In genomic region chr9:79131375-79131774, GRCh38 we compare ENCODE assay signal across 28 cellular contexts.
"Had no signal": no experiment of that assay in that cellular context is flagged by ENCODE, and none has a peak within 500 bp of the region (broad histone marks: within the 10 kb centered on the region; RNA-seq: fewer than 3 reads in every experiment).

No MANE protein-coding gene starts in this region.

- H3K4me3 Mint-ChIP-seq: activated CD4-positive, alpha-beta memory T cell treated with anti-CD3 and anti-CD28 coated beads for 36 hours; activated CD4-positive, alpha-beta T cell treated with anti-CD3 and anti-CD28 coated beads for 36 hours; activated CD4-positive, alpha-beta T cell treated with anti-CD3 and anti-CD28 coated beads, Interleukin-2, amount 10 ng/mL, durations not matched to agents 24 days and 14 days; activated CD8-positive, alpha-beta memory T cell treated with anti-CD3 and anti-CD28 coated beads, Interleukin-2, amount 10 ng/mL, durations not matched to agents 7 days and 5 days; activated CD8-positive, alpha-beta T cell treated with anti-CD3 and anti-CD28 coated beads, Interleukin-2, amount 10 ng/mL, durations not matched to agents 7 days and 5 days; activated naive CD8-positive, alpha-beta T cell; activated T-helper 1 cell treated with anti-CD3 and anti-CD28 coated beads, Interleukin-12 subunit alpha, Interleukin-12 subunit beta, Interleukin-2, Interleukin-4 antibody, amounts not matched to agents 30 ng/mL and 10 ng/mL and 1 ng/mL, durations not matched to agents 14 hours and 24 hours and 36 hours; T-helper 17 cell; T-helper 2 cell treated with Interferon-gamma antibody and Interleukin-4, amounts not matched to agents 5 μg/mL and 100 μg/mL, for 36 hours had no signal

- H3K4me3 ChIP-seq: body of pancreas, colonic mucosa had no signal

- H3K9me3 Mint-ChIP-seq: activated CD4-positive, alpha-beta memory T cell treated with anti-CD3 and anti-CD28 coated beads for 36 hours; activated CD4-positive, alpha-beta T cell treated with anti-CD3 and anti-CD28 coated beads, Interleukin-2, amount 10 ng/mL, durations not matched to agents 24 days and 14 days; activated T-helper 1 cell treated with anti-CD3 and anti-CD28 coated beads, Interleukin-12 subunit alpha, Interleukin-12 subunit beta, Interleukin-2, Interleukin-4 antibody, amounts not matched to agents 30 ng/mL and 10 ng/mL and 1 ng/mL, durations not matched to agents 14 hours and 24 hours and 36 hours; T-helper 2 cell treated with Interferon-gamma antibody and Interleukin-4, amounts not matched to agents 5 μg/mL and 100 μg/mL, for 36 hours had no signal

- ATAC-seq: activated CD4-positive, alpha-beta T cell treated with anti-CD3 and anti-CD28 coated beads for 36 hours; activated CD8-positive, alpha-beta memory T cell treated with anti-CD3 and anti-CD28 coated beads, Interleukin-2, amount 10 ng/mL, durations not matched to agents 7 days and 5 days; activated CD8-positive, alpha-beta T cell treated with anti-CD3 and anti-CD28 coated beads, Interleukin-2, amount 10 ng/mL, durations not matched to agents 7 days and 5 days; body of pancreas; T-helper 17 cell had no signal

- H3K36me3 Mint-ChIP-seq: activated CD4-positive, alpha-beta memory T cell treated with anti-CD3 and anti-CD28 coated beads for 36 hours; activated CD8-positive, alpha-beta memory T cell treated with anti-CD3 and anti-CD28 coated beads, Interleukin-2, amount 10 ng/mL, durations not matched to agents 7 days and 5 days; activated naive CD8-positive, alpha-beta T cell had no signal

- H3K4me1 ChIP-seq: body of pancreas, colonic mucosa had no signal

- H3K27me3 Mint-ChIP-seq: activated CD4-positive, alpha-beta memory T cell treated with anti-CD3 and anti-CD28 coated beads for 36 hours; activated CD4-positive, alpha-beta T cell treated with anti-CD3 and anti-CD28 coated beads for 36 hours; activated CD4-positive, alpha-beta T cell treated with anti-CD3 and anti-CD28 coated beads, Interleukin-2, amount 10 ng/mL, durations not matched to agents 24 days and 14 days; activated CD8-positive, alpha-beta memory T cell treated with anti-CD3 and anti-CD28 coated beads, Interleukin-2, amount 10 ng/mL, durations not matched to agents 7 days and 5 days; T-helper 17 cell had no signal

- H3K4me1 Mint-ChIP-seq: activated CD4-positive, alpha-beta T cell treated with anti-CD3 and anti-CD28 coated beads for 36 hours; activated CD4-positive, alpha-beta T cell treated with anti-CD3 and anti-CD28 coated beads, Interleukin-2, amount 10 ng/mL, durations not matched to agents 24 days and 14 days; activated CD8-positive, alpha-beta memory T cell treated with anti-CD3 and anti-CD28 coated beads, Interleukin-2, amount 10 ng/mL, durations not matched to agents 7 days and 5 days had no signal

- DNase-seq: activated CD4-positive, alpha-beta memory T cell treated with anti-CD3 and anti-CD28 coated beads for 36 hours; activated CD4-positive, alpha-beta T cell treated with anti-CD3 and anti-CD28 coated beads for 36 hours; activated CD4-positive, alpha-beta T cell treated with anti-CD3 and anti-CD28 coated beads, Interleukin-2, amount 10 ng/mL, durations not matched to agents 24 days and 14 days; activated CD4-positive, CD25-positive, alpha-beta regulatory T cell; activated CD4-positive, CD25-positive, alpha-beta regulatory T cell treated with anti-CD3 and anti-CD28 coated beads, Interleukin-2, amount 50 U/mL, for 72 hours; activated CD8-positive, alpha-beta memory T cell treated with anti-CD3 and anti-CD28 coated beads, Interleukin-2, amount 10 ng/mL, durations not matched to agents 7 days and 5 days; activated CD8-positive, alpha-beta memory T cell treated with anti-CD3 and anti-CD28 coated beads, Interleukin-2, amount 50 U/mL, for 4 hours; activated CD8-positive, alpha-beta T cell treated with anti-CD3 and anti-CD28 coated beads, Interleukin-2, amount 10 ng/mL, durations not matched to agents 7 days and 5 days; activated gamma-delta T cell; activated naive CD4-positive, alpha-beta T cell; activated naive CD4-positive, alpha-beta T cell treated with anti-CD3 and anti-CD28 coated beads, Interleukin-2, amount 50 U/mL, for 16 hours; activated T-cell treated with anti-CD3 and anti-CD28 coated beads, Interleukin-2, amount 50 U/mL, for 1 hour; activated T-cell treated with anti-CD3 and anti-CD28 coated beads, Interleukin-2, amount 50 U/mL, for 48 hours; amniotic stem cell; anterior cingulate cortex; body of pancreas; caudate nucleus; cerebellar nuclear complex; colonic mucosa; effector CD8-positive, alpha-beta T cell; foreskin fibroblast; head of caudate nucleus; T-helper 1 cell; T-helper 17 cell; T1000 had no signal

- H3K36me3 ChIP-seq: colonic mucosa had no signal

- H3K27me3 ChIP-seq: body of pancreas, colonic mucosa had no signal

- H3K27ac ChIP-seq: body of pancreas, colonic mucosa had no signal

- H3K27ac Mint-ChIP-seq: activated CD4-positive, alpha-beta memory T cell treated with anti-CD3 and anti-CD28 coated beads for 36 hours; activated CD4-positive, alpha-beta T cell treated with anti-CD3 and anti-CD28 coated beads for 36 hours; activated CD4-positive, alpha-beta T cell treated with anti-CD3 and anti-CD28 coated beads, Interleukin-2, amount 10 ng/mL, durations not matched to agents 24 days and 14 days; activated CD8-positive, alpha-beta memory T cell treated with anti-CD3 and anti-CD28 coated beads, Interleukin-2, amount 10 ng/mL, durations not matched to agents 7 days and 5 days; activated CD8-positive, alpha-beta T cell treated with anti-CD3 and anti-CD28 coated beads, Interleukin-2, amount 10 ng/mL, durations not matched to agents 7 days and 5 days; activated naive CD8-positive, alpha-beta T cell; activated T-helper 1 cell treated with anti-CD3 and anti-CD28 coated beads, Interleukin-12 subunit alpha, Interleukin-12 subunit beta, Interleukin-2, Interleukin-4 antibody, amounts not matched to agents 30 ng/mL and 10 ng/mL and 1 ng/mL, durations not matched to agents 14 hours and 24 hours and 36 hours; T-helper 17 cell; T-helper 2 cell treated with Interferon-gamma antibody and Interleukin-4, amounts not matched to agents 5 μg/mL and 100 μg/mL, for 36 hours had no signal

- H3K9me3 ChIP-seq: body of pancreas, colonic mucosa had no signal
